In genomic region chr5:161851691-161852299, GRCh38 we compare ENCODE assay signal across 12 cellular contexts. TPM values are rescaled to one million over a fixed set of nuclear protein-coding genes. Genes with fewer than 3 reads are reported as not detected.
DNase-seq lines count a peak whose midpoint lies in the region; ATAC-seq, FAIRE-seq and TF ChIP-seq lines count a peak whose summit lies in the region.
"Had no signal": no experiment of that assay in that cellular context is flagged by ENCODE, and none has a peak within 500 bp of the region (broad histone marks: within the 10 kb centered on the region; RNA-seq: fewer than 3 reads in every experiment).

No MANE protein-coding gene starts in this region.

- H3K4me2 ChIP-seq in astrocyte (ENCODE audit: low read length), result no peak overlapping the region

- DNase-seq in DMS 273 (lab: John Stamatoyannopoulos, UW; ENCODE audit: unreplicated experiment) (peak; percentile 12), DMS 273 treated with DMSO at 0.1 percent for 48 hours (lab: John Stamatoyannopoulos, UW) (no peak), astrocyte (ENCODE audit: low read depth) (no peak), nephron progenitor cell (no peak)
- DNase-seq: midbrain; stimulated activated CD4-positive, alpha-beta T cell treated with anti-CD3 and anti-CD28 coated beads, Interleukin-15, amount 100 ng/mL, for 24 hours; testis had no signal

- H4K20me1 ChIP-seq in astrocyte (ENCODE audit: insufficient read depth, low read length), result no peaks in the 10 kb centered on the region

- peaks cover 2% of the 10 kb centered on the region for H3K27me3 ChIP-seq in astrocyte (ENCODE audit: insufficient read depth, low read length)
- H3K27me3 ChIP-seq: testis had no signal

- no peaks in the 10 kb centered on the region for H3K9me3 ChIP-seq in astrocyte (ENCODE audit: insufficient read depth, low read depth, low read length)
- H3K9me3 ChIP-seq: testis had no signal

- H3K4me3 Mint-ChIP-seq in astrocyte (ENCODE audit: unreplicated experiment), result no peak overlapping the region
- no peak overlapping the region for H3K4me3 Mint-ChIP-seq in nephron progenitor cell

- no peaks in the 10 kb centered on the region for H3K79me2 ChIP-seq in astrocyte (ENCODE audit: insufficient read depth, low read length)

- no peak overlapping the region for H3K9ac ChIP-seq in astrocyte (ENCODE audit: low read length)

- peaks cover 26% of the 10 kb centered on the region for H3K27me3 Mint-ChIP-seq in astrocyte (ENCODE audit: low read depth, unreplicated experiment)
- peaks cover 30% of the 10 kb centered on the region for H3K27me3 Mint-ChIP-seq in nephron progenitor cell (ENCODE audit: low read depth, poor library complexity)

- H3K4me1 ChIP-seq in astrocyte (ENCODE audit: insufficient read depth, low read length), result no peaks in the 10 kb centered on the region
- H3K4me1 ChIP-seq: testis had no signal

- no peaks in the 10 kb centered on the region for H3K4me1 Mint-ChIP-seq in astrocyte (ENCODE audit: low read depth, unreplicated experiment)
- H3K4me1 Mint-ChIP-seq in nephron progenitor cell, result peaks cover 22% of the 10 kb centered on the region

- H3K36me3 ChIP-seq in astrocyte (ENCODE audit: insufficient read depth, low read length), result no peaks in the 10 kb centered on the region

- TF ChIP-seq CTCF in LNCAP (IDR thresholded peaks at IDR 0.05) (peak; percentile 64), astrocyte (IDR thresholded peaks at IDR 0.05; ENCODE audit: insufficient read depth, low read depth, low read length) (peak; percentile 15), nephron progenitor cell (IDR thresholded peaks at IDR 0.05) (peak; percentile 24)

- H3K36me3 Mint-ChIP-seq in astrocyte (ENCODE audit: low read depth, unreplicated experiment) (no peaks in the 10 kb centered on the region), nephron progenitor cell (ENCODE audit: low read depth) (no peaks in the 10 kb centered on the region)

- H3K4me3 ChIP-seq in astrocyte (ENCODE audit: insufficient read depth, low read depth, low read length), result no peak overlapping the region
- H3K4me3 ChIP-seq: testis had no signal

- no peak for ATAC-seq in GM19452 (IDR thresholded peaks at IDR 0.05; ENCODE audit: unreplicated experiment)
- no peak for ATAC-seq in GM19455 (IDR thresholded peaks at IDR 0.05; ENCODE audit: unreplicated experiment)
- ATAC-seq in HG02884 (IDR thresholded peaks at IDR 0.05; ENCODE audit: unreplicated experiment), result no peak

- H3K27ac Mint-ChIP-seq in astrocyte (ENCODE audit: unreplicated experiment), result no peak overlapping the region
- H3K27ac Mint-ChIP-seq in nephron progenitor cell, result no peak overlapping the region

- H3K9me3 Mint-ChIP-seq in astrocyte (ENCODE audit: unreplicated experiment) (no peaks in the 10 kb centered on the region), nephron progenitor cell (no peaks in the 10 kb centered on the region)

- H2AFZ ChIP-seq in astrocyte (ENCODE audit: low read depth, low read length), result no peak overlapping the region

- FAIRE-seq in astrocyte (lab: Jason Lieb, UNC), result no peak

- no peak overlapping the region for H3K27ac ChIP-seq in astrocyte (ENCODE audit: low read depth, low read length)
- H3K27ac ChIP-seq: testis had no signal

RNA-seq across cellular contexts. Expression of gene GABRA1, which starts 3.9 kb away (rescaled TPM):
- total RNA-seq in astrocyte, result 0.32 and 0.41 TPM in 2 replicates
- total RNA-seq: fibroblast of villous mesenchyme had no signal
